ENCODE assay signal across 33 cellular contexts in genomic region chr6:42148058-42148457, GRCh38. TPM values are rescaled to one million over a fixed set of nuclear protein-coding genes. Genes with fewer than 3 reads are reported as not detected.
DNase-seq lines count a peak whose midpoint lies in the region; ATAC-seq, FAIRE-seq and TF ChIP-seq lines count a peak whose summit lies in the region.
"Had no signal": no experiment of that assay in that cellular context is flagged by ENCODE, and none has a peak within 500 bp of the region (broad histone marks: within the 10 kb centered on the region; RNA-seq: fewer than 3 reads in every experiment).

No MANE protein-coding gene starts in this region.

- no peaks in the 10 kb centered on the region for H3K79me2 ChIP-seq in HepG2 (ENCODE audit: insufficient read depth, low read length)

- H3K4me1 ChIP-seq in HepG2 (ENCODE audit: insufficient read depth, low read length) (peaks cover 40% of the 10 kb centered on the region), right lobe of liver (no peaks in the 10 kb centered on the region), endodermal cell (ENCODE audit: control insufficient read depth, insufficient read depth, low read length) (peaks cover 8% of the 10 kb centered on the region)
- H3K4me1 ChIP-seq: esophagus muscularis mucosa, gastroesophageal sphincter, tibial artery had no signal

- H3K27ac Mint-ChIP-seq in endodermal cell = peak overlapping the region; percentile 82
- H3K27ac Mint-ChIP-seq in mesothelial cell of epicardium = peak overlapping the region; percentile 30
- H3K27ac Mint-ChIP-seq: CD4-positive, alpha-beta T cell; effector memory CD8-positive, alpha-beta T cell; immature natural killer cell; naive thymus-derived CD4-positive, alpha-beta T cell; WTC11 had no signal

- H4K20me1 ChIP-seq in HepG2 (ENCODE audit: insufficient read depth, low read length) = no peaks in the 10 kb centered on the region

- H3K4me1 Mint-ChIP-seq in endodermal cell (peaks cover 20% of the 10 kb centered on the region), mesothelial cell of epicardium (peaks cover under 1% of the 10 kb centered on the region)
- H3K4me1 Mint-ChIP-seq: immature natural killer cell; naive thymus-derived CD4-positive, alpha-beta T cell had no signal

- no peak for TF ChIP-seq POLR2A in HepG2 (IDR thresholded peaks at IDR 0.05; ENCODE audit: insufficient read depth in 1 of 2, low read depth in 2 of 2, low read length in 2 of 2)
- TF ChIP-seq POLR2A in right lobe of liver (IDR thresholded peaks at IDR 0.05) = no peak

- H3K4me3 ChIP-seq in HepG2 (replicated peaks in 1 of 3; ENCODE audit: insufficient read depth in 1 of 3, low read depth in 2 of 3, low read length in 3 of 3) (no peak overlapping the region), right lobe of liver (no peak overlapping the region), endodermal cell (ENCODE audit: low read length) (no peak overlapping the region)
- H3K4me3 ChIP-seq: cardiac muscle cell, coronary artery, esophagus muscularis mucosa, gastroesophageal sphincter, skin epidermis, tibial artery had no signal

- CTCF ChIA-PET in HepG2 (lab: Yijun Ruan, JAX; ENCODE audit: low intra/inter-chr PET ratio, low total read pairs) = no interaction called here

- FAIRE-seq in HepG2 (lab: Jason Lieb, UNC) = no peak
- FAIRE-seq: A204.1, GM12892 had no signal

- H3K27ac ChIP-seq in HepG2 (ENCODE audit: extremely low read length, insufficient read depth, low read length) (no peak overlapping the region), right lobe of liver (no peak overlapping the region), endodermal cell (ENCODE audit: low read depth, low read length) (no peak overlapping the region)
- H3K27ac ChIP-seq: cardiac muscle cell, coronary artery, esophagus muscularis mucosa, gastroesophageal sphincter, KMS-11, skin epidermis, tibial artery had no signal

- POLR2A ChIA-PET in HepG2 (lab: Yijun Ruan, JAX) = interaction anchor here (1.5 to 1.8 kb wide), 2 partner anchors 11 to 48 kb away, joined by 4 to 7 read pairs; no protein-coding TSS in a partner anchor

- no peak overlapping the region for H3K4me2 ChIP-seq in HepG2 (ENCODE audit: low read depth, low read length)
- H3K4me2 ChIP-seq: KMS-11 had no signal

- no peaks in the 10 kb centered on the region for H3K9me3 Mint-ChIP-seq in endodermal cell
- no peaks in the 10 kb centered on the region for H3K9me3 Mint-ChIP-seq in mesothelial cell of epicardium
- H3K9me3 Mint-ChIP-seq: activated T-cell treated with anti-CD3 and anti-CD28 coated beads, Interleukin-2, amount 50 U/mL, for 4 hours; CD4-positive, alpha-beta T cell; effector memory CD8-positive, alpha-beta T cell; immature natural killer cell; WTC11 had no signal

- H3K9ac ChIP-seq in HepG2 (ENCODE audit: insufficient read depth, low read depth, low read length) = no peak overlapping the region
- H3K9ac ChIP-seq in endodermal cell (ENCODE audit: extremely low read depth, low read length, poor library complexity, severe bottlenecking) = no peak overlapping the region
- H3K9ac ChIP-seq: KMS-11 had no signal

- 1% methylated on average over 3 of the region's 3 CpGs for WGBS in HepG2 (ENCODE audit: low lambda C conversion rate)
- 50% methylated on average over 2 of the region's 3 CpGs for WGBS in right lobe of liver (ENCODE audit: insufficient coverage, low coverage, low lambda C conversion rate, missing lambda C conversion rate)
- 83 to 93% methylated on average over 2 to 3 of the region's 3 CpGs for WGBS in endodermal cell (ENCODE audit: insufficient coverage in 1 of 2, insufficient read length in 1 of 2), 2 experiments

- TF ChIP-seq RAD21 in HepG2 (CRISPR knock-in tag; IDR thresholded peaks at IDR 0.05) = no peak

- TF ChIP-seq CTCF in HepG2 (CRISPR knock-in tag; IDR thresholded peaks at IDR 0.05) (no peak), right lobe of liver (IDR thresholded peaks at IDR 0.05) (no peak), endodermal cell (conservative IDR thresholded peaks at IDR 0.05) (no peak), mesothelial cell of epicardium (IDR thresholded peaks at IDR 0.05; ENCODE audit: unreplicated experiment) (no peak)

- H3K4me3 Mint-ChIP-seq in endodermal cell (no peak overlapping the region), mesothelial cell of epicardium (no peak overlapping the region)
- H3K4me3 Mint-ChIP-seq: activated T-cell treated with anti-CD3 and anti-CD28 coated beads, Interleukin-2, amount 50 U/mL, for 4 hours; CD4-positive, alpha-beta T cell; effector memory CD8-positive, alpha-beta T cell; immature natural killer cell; naive thymus-derived CD4-positive, alpha-beta T cell; WTC11 had no signal

- BruUV-seq in HepG2 (replicated peaks; lab: Mats Ljungman, UMichigan) = no TSS peak

- H3K27me3 Mint-ChIP-seq in endodermal cell (ENCODE audit: insufficient read depth) (peaks cover 3% of the 10 kb centered on the region), mesothelial cell of epicardium (ENCODE audit: low read depth) (no peaks in the 10 kb centered on the region)

- TF ChIP-seq EP300 in HepG2 (IDR thresholded peaks at IDR 0.05; ENCODE audit: low read depth in 2 of 2, low read length in 2 of 2) = no peak
- no peak for TF ChIP-seq EP300 in HepG2 (CRISPR knock-in tag; IDR thresholded peaks at IDR 0.05; ENCODE audit: borderline replicate concordance)

- H3K27me3 ChIP-seq in HepG2 (ENCODE audit: control insufficient read depth in 1 of 2, insufficient read depth in 2 of 2, low read length in 2 of 2) = peaks cover 2 to 14% of the 10 kb centered on the region in 2 experiments; a peak in 4 of 5 replicates
- H3K27me3 ChIP-seq in right lobe of liver = no peaks in the 10 kb centered on the region
- H3K27me3 ChIP-seq in endodermal cell (ENCODE audit: control insufficient read depth, insufficient read depth, low read length, poor library complexity, severe bottlenecking) = no peaks in the 10 kb centered on the region
- H3K27me3 ChIP-seq: cardiac muscle cell had no signal

- intact Hi-C loops in HepG2 (cut with micrococcal nuclease; ENCODE audit: unreplicated experiment) (no loop called here), right lobe of liver (cut with DNase I) (no loop called here)

- ATAC-seq in HepG2 (peak; percentile 23; the same call in 2 of the 3 replicates), right lobe of liver (no peak), HG02623 (IDR thresholded peaks at IDR 0.05; ENCODE audit: unreplicated experiment) (no peak)
- ATAC-seq: activated T-cell treated with anti-CD3 and anti-CD28 coated beads, Interleukin-2, amount 50 U/mL, for 4 hours; effector memory CD8-positive, alpha-beta T cell; gastroesophageal sphincter; left lobe of liver; naive thymus-derived CD4-positive, alpha-beta T cell; WTC11 had no signal

- DNase-seq in HepG2 (ENCODE audit: low spot score) (no peak), right lobe of liver (no peak), endodermal cell (no peak), mesothelial cell of epicardium (ENCODE audit: low spot score in 2 of 2, unreplicated experiment in 2 of 2) (no peak), LoVo (ENCODE audit: low spot score) (no peak), NCI-H1694 treated with DMSO at 0.1 percent for 48 hours (lab: John Stamatoyannopoulos, UW) (no peak)
- DNase-seq in effector CD8-positive, alpha-beta T cell (lab: John Stamatoyannopoulos, UW) = no peak
- DNase-seq: activated CD4-positive, alpha-beta T cell treated with anti-CD3 and anti-CD28 coated beads, Interleukin-2, amount 50 U/mL, for 1 hour; activated naive CD4-positive, alpha-beta T cell; activated T-cell treated with anti-CD3 and anti-CD28 coated beads, Interleukin-2, amount 50 U/mL, for 4 hours; CD4-positive, alpha-beta T cell; effector memory CD8-positive, alpha-beta T cell; H7; hypothalamus; immature natural killer cell; naive thymus-derived CD4-positive, alpha-beta T cell; NCI-H1436 treated with DMSO at 0.1 percent for 48 hours; NCI-H446 treated with DMSO at 0.1 percent for 48 hours; stimulated activated CD8-positive, alpha-beta memory T cell treated with anti-CD3 and anti-CD28 coated beads, Interleukin-4, amount 100 ng/mL, for 48 hours; tibial artery had no signal

- in situ Hi-C loops in HepG2 (cut with HindIII; ENCODE audit: extremely low pct_ligation_motif_present, low pct_unique_long_range_greater_than_20kb) = no loop called here

- H3K36me3 Mint-ChIP-seq in endodermal cell (ENCODE audit: low read depth) (no peaks in the 10 kb centered on the region), mesothelial cell of epicardium (peaks cover 2% of the 10 kb centered on the region)
- H3K36me3 Mint-ChIP-seq: naive thymus-derived CD4-positive, alpha-beta T cell had no signal

- H2AFZ ChIP-seq in HepG2 (ENCODE audit: low read length) = no peak overlapping the region

- no peaks in the 10 kb centered on the region for H3K9me3 ChIP-seq in HepG2 (ENCODE audit: low read length)
- no peaks in the 10 kb centered on the region for H3K9me3 ChIP-seq in right lobe of liver
- H3K9me3 ChIP-seq in endodermal cell (ENCODE audit: control insufficient read depth, low read length) = peaks cover 6% of the 10 kb centered on the region
- H3K9me3 ChIP-seq: esophagus muscularis mucosa, gastroesophageal sphincter, tibial artery had no signal

- H3K36me3 ChIP-seq in HepG2 (replicated peaks in 1 of 2; ENCODE audit: control insufficient read depth in 1 of 2, insufficient read depth in 2 of 2, low read length in 2 of 2) (no peaks in the 10 kb centered on the region), right lobe of liver (no peaks in the 10 kb centered on the region), endodermal cell (ENCODE audit: control insufficient read depth, insufficient read depth, low read length) (no peaks in the 10 kb centered on the region)
- H3K36me3 ChIP-seq: cardiac muscle cell, esophagus muscularis mucosa, gastroesophageal sphincter, tibial artery had no signal

RNA-seq across cellular contexts. Expression of gene C6orf132, which starts 5.6 kb away (rescaled TPM):
- total RNA-seq in HepG2 (2016; rRNA removed; fragmentation: Illumina TruSeq; extraction: Trizol) (1.5 and 3.0 TPM in 2 replicates), right lobe of liver (under 1 TPM; 0.07 to 0.74 (median 0.34) TPM), endodermal cell (10 to 100 TPM; 23.4 to 24.4 TPM), mesothelial cell of epicardium (22.4 to 23.9 TPM (median 22.5 TPM) in 3 replicates)
- total RNA-seq in HepG2 (2016; cell fraction: cytosol; rRNA removed; fragmentation: Illumina TruSeq; extraction: Trizol; ENCODE audit: low read depth) = 3.8 and 6.3 TPM in 2 replicates
- 1.5 and 2.5 TPM in 2 replicates for total RNA-seq in HepG2 (2016; cell fraction: insoluble cytoplasmic fraction; rRNA removed; fragmentation: Illumina TruSeq; extraction: Trizol)
- 5.3 and 6.4 TPM in 2 replicates for total RNA-seq in HepG2 (2016; cell fraction: membrane; rRNA removed; fragmentation: Illumina TruSeq; extraction: Trizol)
- 0.78 and 1.4 TPM in 2 replicates for total RNA-seq in HepG2 (2016; cell fraction: nucleus; rRNA removed; fragmentation: Illumina TruSeq; extraction: Trizol)
- polyA plus RNA-seq in HepG2 (2011; rRNA removed) = 0.78 and 0.85 TPM in 2 replicates
- 0.46 and 0.76 TPM in 2 replicates for polyA plus RNA-seq in HepG2 (2011; cell fraction: cytosol; rRNA removed)
- 0.88 and 1.0 TPM in 2 replicates for polyA plus RNA-seq in HepG2 (2011; cell fraction: nucleus; rRNA removed)
- polyA plus RNA-seq in HepG2 (2012) = 0.83 and 1.1 TPM in 2 replicates
- polyA plus RNA-seq in HepG2 (2016; cell fraction: cytosol; fragmentation: Illumina TruSeq; extraction: Trizol; ENCODE audit: low read depth) = 7.0 and 9.3 TPM in 2 replicates
- 1.6 and 3.8 TPM in 2 replicates for polyA plus RNA-seq in HepG2 (2016; cell fraction: insoluble cytoplasmic fraction; fragmentation: Illumina TruSeq; extraction: Trizol; ENCODE audit: low read depth)
- 6.1 and 6.6 TPM in 2 replicates for polyA plus RNA-seq in HepG2 (2016; cell fraction: membrane; fragmentation: Illumina TruSeq; extraction: Trizol; ENCODE audit: low read depth)
- 1.1 and 1.6 TPM in 2 replicates for polyA plus RNA-seq in HepG2 (2016; cell fraction: nucleus; fragmentation: Illumina TruSeq; extraction: Trizol; ENCODE audit: insufficient read depth, low read depth)
- 0.30 and 0.56 TPM in 2 replicates for polyA minus RNA-seq in HepG2 (2011; rRNA and poly(A)+ RNA removed; ENCODE audit: low replicate concordance)
- 0.97 TPM in 1 of 2 replicates, not detected in the other for polyA minus RNA-seq in HepG2 (2011; cell fraction: cytosol; rRNA and poly(A)+ RNA removed)
- polyA minus RNA-seq in HepG2 (2011; cell fraction: nucleus; rRNA and poly(A)+ RNA removed) = 0.50 and 0.64 TPM in 2 replicates
- polyA plus RNA-seq in endodermal cell (2013, experiment 1 of 2) = 3.0 TPM
- polyA plus RNA-seq in endodermal cell (2013, experiment 2 of 2) = 2.0 TPM
- total RNA-seq: CD4-positive, alpha-beta T cell; HT1080 had no signal
- polyA plus RNA-seq: naive thymus-derived CD4-positive, alpha-beta T cell had no signal

RNA-seq across cellular contexts. Expression of gene GUCA1A, which starts 25.1 kb away (rescaled TPM):
- total RNA-seq in HepG2 (2016; rRNA removed; fragmentation: Illumina TruSeq; extraction: Trizol) = not detected in 2 replicates
- not detected in 2 replicates for total RNA-seq in HepG2 (2016; cell fraction: cytosol; rRNA removed; fragmentation: Illumina TruSeq; extraction: Trizol; ENCODE audit: low read depth)
- total RNA-seq in HepG2 (2016; cell fraction: insoluble cytoplasmic fraction; rRNA removed; fragmentation: Illumina TruSeq; extraction: Trizol) = not detected in 2 replicates
- total RNA-seq in HepG2 (2016; cell fraction: membrane; rRNA removed; fragmentation: Illumina TruSeq; extraction: Trizol) = not detected in 2 replicates
- not detected in 2 replicates for total RNA-seq in HepG2 (2016; cell fraction: nucleus; rRNA removed; fragmentation: Illumina TruSeq; extraction: Trizol)
- polyA plus RNA-seq in HepG2 (2011; rRNA removed) = not detected in 2 replicates
- not detected in 2 replicates for polyA plus RNA-seq in HepG2 (2011; cell fraction: cytosol; rRNA removed)
- not detected in 2 replicates for polyA plus RNA-seq in HepG2 (2011; cell fraction: nucleus; rRNA removed)
- polyA plus RNA-seq in HepG2 (2012) = not detected in 2 replicates
- polyA plus RNA-seq in HepG2 (2016; cell fraction: cytosol; fragmentation: Illumina TruSeq; extraction: Trizol; ENCODE audit: low read depth) = not detected in 2 replicates
- polyA plus RNA-seq in HepG2 (2016; cell fraction: insoluble cytoplasmic fraction; fragmentation: Illumina TruSeq; extraction: Trizol; ENCODE audit: low read depth) = not detected in 2 replicates
- polyA plus RNA-seq in HepG2 (2016; cell fraction: membrane; fragmentation: Illumina TruSeq; extraction: Trizol; ENCODE audit: low read depth) = not detected in 2 replicates
- polyA plus RNA-seq in HepG2 (2016; cell fraction: nucleus; fragmentation: Illumina TruSeq; extraction: Trizol; ENCODE audit: insufficient read depth, low read depth) = not detected in 2 replicates
- not detected in 2 replicates for polyA minus RNA-seq in HepG2 (2011; rRNA and poly(A)+ RNA removed; ENCODE audit: low replicate concordance)
- not detected in 2 replicates for polyA minus RNA-seq in HepG2 (2011; cell fraction: cytosol; rRNA and poly(A)+ RNA removed)
- polyA minus RNA-seq in HepG2 (2011; cell fraction: nucleus; rRNA and poly(A)+ RNA removed) = not detected in 2 replicates
- not detected for total RNA-seq in right lobe of liver
- total RNA-seq in endodermal cell = 1 to 10 TPM; 3.9 to 4.4 TPM
- 2.7 TPM for polyA plus RNA-seq in endodermal cell (2013, experiment 1 of 2)
- polyA plus RNA-seq in endodermal cell (2013, experiment 2 of 2) = 2.6 TPM
- 0.91 to 1.3 TPM (median 0.92 TPM) in 3 replicates for total RNA-seq in mesothelial cell of epicardium
- total RNA-seq: activated T-cell treated with anti-CD3 and anti-CD28 coated beads, Interleukin-2, amount 50 U/mL, for 4 hours; CD4-positive, alpha-beta T cell; esophagus muscularis mucosa; HT1080; left lobe of liver; naive thymus-derived CD4-positive, alpha-beta T cell; osteocyte had no signal
- polyA plus RNA-seq: immature natural killer cell; naive thymus-derived CD4-positive, alpha-beta T cell had no signal

RNA-seq across cellular contexts. Expression of gene GUCA1B, which starts 46.7 kb away (rescaled TPM):
- total RNA-seq in HepG2 (2016; rRNA removed; fragmentation: Illumina TruSeq; extraction: Trizol) (0.31 and 0.75 TPM in 2 replicates), right lobe of liver (under 1 TPM in 5 of 6 experiments, not detected in 1; 0.25 to 0.93 (median 0.68) TPM), endodermal cell (1 to 10 TPM in 1 of 2 donors, under 1 TPM in 1; 0.33 to 3.1 TPM), mesothelial cell of epicardium (2.2 to 2.7 TPM (median 2.6 TPM) in 3 replicates)
- total RNA-seq in HepG2 (2016; cell fraction: cytosol; rRNA removed; fragmentation: Illumina TruSeq; extraction: Trizol; ENCODE audit: low read depth) = not detected in 2 replicates
- total RNA-seq in HepG2 (2016; cell fraction: insoluble cytoplasmic fraction; rRNA removed; fragmentation: Illumina TruSeq; extraction: Trizol) = 0.22 and 0.26 TPM in 2 replicates
- total RNA-seq in HepG2 (2016; cell fraction: membrane; rRNA removed; fragmentation: Illumina TruSeq; extraction: Trizol) = 0.28 TPM in 1 of 2 replicates, not detected in the other
- 0.34 and 0.47 TPM in 2 replicates for total RNA-seq in HepG2 (2016; cell fraction: nucleus; rRNA removed; fragmentation: Illumina TruSeq; extraction: Trizol)
- 0.58 and 0.74 TPM in 2 replicates for polyA plus RNA-seq in HepG2 (2011; rRNA removed)
- polyA plus RNA-seq in HepG2 (2011; cell fraction: cytosol; rRNA removed) = 0.23 and 0.40 TPM in 2 replicates
- polyA plus RNA-seq in HepG2 (2011; cell fraction: nucleus; rRNA removed) = 2.1 and 2.6 TPM in 2 replicates
- polyA plus RNA-seq in HepG2 (2012) = 0.72 and 1.5 TPM in 2 replicates
- not detected in 2 replicates for polyA plus RNA-seq in HepG2 (2016; cell fraction: cytosol; fragmentation: Illumina TruSeq; extraction: Trizol; ENCODE audit: low read depth)
- polyA plus RNA-seq in HepG2 (2016; cell fraction: insoluble cytoplasmic fraction; fragmentation: Illumina TruSeq; extraction: Trizol; ENCODE audit: low read depth) = 0.38 and 0.50 TPM in 2 replicates
- polyA plus RNA-seq in HepG2 (2016; cell fraction: membrane; fragmentation: Illumina TruSeq; extraction: Trizol; ENCODE audit: low read depth) = 0.17 and 0.26 TPM in 2 replicates
- polyA plus RNA-seq in HepG2 (2016; cell fraction: nucleus; fragmentation: Illumina TruSeq; extraction: Trizol; ENCODE audit: insufficient read depth, low read depth) = 0.89 and 2.5 TPM in 2 replicates
- 0.19 and 0.26 TPM in 2 replicates for polyA minus RNA-seq in HepG2 (2011; rRNA and poly(A)+ RNA removed; ENCODE audit: low replicate concordance)
- polyA minus RNA-seq in HepG2 (2011; cell fraction: cytosol; rRNA and poly(A)+ RNA removed) = not detected in 2 replicates
- 0.90 and 0.99 TPM in 2 replicates for polyA minus RNA-seq in HepG2 (2011; cell fraction: nucleus; rRNA and poly(A)+ RNA removed)
- 0.96 TPM for polyA plus RNA-seq in endodermal cell (2013, experiment 1 of 2)
- 0.83 TPM for polyA plus RNA-seq in endodermal cell (2013, experiment 2 of 2)
- total RNA-seq: HT1080 had no signal
- polyA plus RNA-seq: cardiac muscle cell had no signal
